In genomic region chr20:1331801-1332453, GRCh38 we compare ENCODE assay signal across 13 cellular contexts. TPM values are rescaled to one million over a fixed set of nuclear protein-coding genes. Genes with fewer than 3 reads are reported as not detected.
DNase-seq lines count a peak whose midpoint lies in the region; ATAC-seq, FAIRE-seq and TF ChIP-seq lines count a peak whose summit lies in the region.
"Had no signal": no experiment of that assay in that cellular context is flagged by ENCODE, and none has a peak within 500 bp of the region (broad histone marks: within the 10 kb centered on the region; RNA-seq: fewer than 3 reads in every experiment).

No MANE protein-coding gene starts in this region.

- TF ChIP-seq CTCF in foreskin keratinocyte (conservative IDR thresholded peaks at IDR 0.05) (no peak), stomach (IDR thresholded peaks at IDR 0.05) (no peak)

- no peak for FAIRE-seq in GM19239 (lab: Jason Lieb, UNC)

- H3K27ac ChIP-seq in foreskin keratinocyte (peak overlapping the region; percentile 47), stomach (peak overlapping the region in 3 of 5 donors; percentile 97 to 99 (median 98))
- H3K27ac ChIP-seq: KMS-11 had no signal

- intact Hi-C loops in stomach (cut with DNase I; ENCODE audit: low total_unique reads), result no loop called here

- no peaks in the 10 kb centered on the region for H3K9me3 ChIP-seq in stomach

- peaks cover 30% of the 10 kb centered on the region for H3K4me1 ChIP-seq in foreskin keratinocyte
- H3K4me1 ChIP-seq in stomach, result peaks cover 37 to 55% (median 47%) of the 10 kb centered on the region in 4 donors

- no peak for TF ChIP-seq POLR2A in stomach (IDR thresholded peaks at IDR 0.05)

- H3K27me3 ChIP-seq in foreskin keratinocyte (no peaks in the 10 kb centered on the region), stomach (no peaks in the 10 kb centered on the region)

- TF ChIP-seq EP300 in stomach (IDR thresholded peaks at IDR 0.05), result no peak

- peak; percentile 3 for ATAC-seq in foreskin keratinocyte
- ATAC-seq: GM23338, Panc1 had no signal

- 88 to 93% (median 91%) methylated on average over 6 of the region's 6 CpGs for WGBS in stomach, 5 donors

- H3K36me3 ChIP-seq in stomach, result peaks cover 0 to 13% (median 9%) of the 10 kb centered on the region in 4 donors

- DNase-seq in activated CD8-positive, alpha-beta memory T cell treated with anti-CD3 and anti-CD28 coated beads for 24 hours, result peak; percentile 30
- DNase-seq in activated CD8-positive, alpha-beta memory T cell treated with anti-CD3 and anti-CD28 coated beads, Interleukin-2, amount 50 U/mL, for 4 hours, result no peak
- DNase-seq in activated CD8-positive, alpha-beta memory T cell treated with anti-CD3 and anti-CD28 coated beads, Interleukin-2, amount 50 U/mL, for 48 hours, result peak; percentile 39
- DNase-seq in foreskin keratinocyte, result peak in 1 of 2 donors; percentile 24
- no peak for DNase-seq in stomach
- no peak for DNase-seq in GM19239 (ENCODE audit: insufficient read length, low spot score)
- no peak for DNase-seq in NCI-H1048 (lab: John Stamatoyannopoulos, UW)
- DNase-seq in stimulated activated naive CD4-positive, alpha-beta T cell treated with Interleukin-2 at 50 U/mL for 16 hours (lab: John Stamatoyannopoulos, UW), result no peak
- DNase-seq: activated CD4-positive, alpha-beta T cell treated with anti-CD3 and anti-CD28 coated beads for 1 hour; NCI-H510A had no signal

- H3K4me3 ChIP-seq in stomach, result no peak overlapping the region
- H3K4me3 ChIP-seq: GM23338 had no signal

RNA-seq across cellular contexts. Expression of gene SDCBP2, which starts 3.0 kb away (rescaled TPM):
- total RNA-seq in foreskin keratinocyte, result 2.9 and 5.3 TPM in 2 replicates
- polyA plus RNA-seq in foreskin keratinocyte, result 3.8 and 6.3 TPM in 2 replicates
- 10 to 100 TPM; 33.3 to 90.9 (median 68.3) TPM for total RNA-seq in stomach
- 100 to 1,000 TPM in 1 of 3 donors, 10 to 100 TPM in 2; 38.4 to 297 (median 52.8) TPM for polyA plus RNA-seq in stomach

Comparison
In these comparisons a context has a peak if more than half of its experiments do, and no peak if none do; other contexts are left out.
1. DNase-seq: peak in activated CD8-positive, alpha-beta memory T cell treated with anti-CD3 and anti-CD28 coated beads for 24 hours (single experiment) and activated CD8-positive, alpha-beta memory T cell treated with anti-CD3 and anti-CD28 coated beads, Interleukin-2, amount 50 U/mL, for 48 hours (single experiment); none in activated CD8-positive, alpha-beta memory T cell treated with anti-CD3 and anti-CD28 coated beads, Interleukin-2, amount 50 U/mL, for 4 hours (single experiment), stomach (single experiment), GM19239 (single experiment), NCI-H1048 (single experiment) and stimulated activated naive CD4-positive, alpha-beta T cell treated with Interleukin-2 at 50 U/mL for 16 hours (single experiment).